In genomic region chr13:36450534-36450933, GRCh38 we compare ENCODE assay signal across 22 cellular contexts. TPM values are rescaled to one million over a fixed set of nuclear protein-coding genes. Genes with fewer than 3 reads are reported as not detected.
"Had no signal": no experiment of that assay in that cellular context is flagged by ENCODE, and none has a peak within 500 bp of the region (broad histone marks: within the 10 kb centered on the region; RNA-seq: fewer than 3 reads in every experiment).

No MANE protein-coding gene starts in this region.

- H3K9me3 Mint-ChIP-seq: memory B cell; mesothelial cell of epicardium; nephron; stimulated activated naive B cell treated with anti-CD40 and anti-IgM and Interleukin-4, amounts not matched to agents 10 μg/mL and 1 μg/mL and 100 μg/mL, for 72 hours; stimulated activated naive CD8-positive, alpha-beta T cell treated with anti-CD3 and anti-CD28 coated beads, Interleukin-15, amount 100 ng/mL, for 72 hours had no signal

- H3K36me3 Mint-ChIP-seq: memory B cell; mesothelial cell of epicardium; stimulated activated naive B cell treated with anti-CD40 and anti-IgM and Interleukin-4, amounts not matched to agents 10 μg/mL and 1 μg/mL and 100 μg/mL, for 72 hours had no signal

- DNase-seq: dorsolateral prefrontal cortex; effector CD8-positive, alpha-beta T cell; foreskin melanocyte; head of caudate nucleus; kidney; left cardiac atrium; left ventricle myocardium inferior; lower lobe of right lung; psoas muscle; retina; right lobe of liver; stimulated activated CD4-positive, alpha-beta T cell treated with anti-CD3 and anti-CD28 coated beads, Interleukin-1b, Interleukin-23, amount 100 ng/mL, for 48 hours; stimulated activated CD4-positive, alpha-beta T cell treated with anti-CD3 and anti-CD28 coated beads, Interleukin-4, amount 100 ng/mL, for 24 hours; stimulated activated naive B cell treated with anti-CD40 and anti-IgM and Interleukin-4, amounts not matched to agents 10 μg/mL and 1 μg/mL and 100 μg/mL, for 72 hours; stimulated activated naive CD8-positive, alpha-beta T cell treated with anti-CD3 and anti-CD28 coated beads, Interleukin-15, amount 100 ng/mL, for 72 hours; testis; upper lobe of right lung had no signal

- ATAC-seq: left cardiac atrium; lower lobe of right lung; psoas muscle; right lobe of liver; stimulated activated naive CD8-positive, alpha-beta T cell treated with anti-CD3 and anti-CD28 coated beads, Interleukin-15, amount 100 ng/mL, for 72 hours; upper lobe of right lung had no signal

- H3K27ac Mint-ChIP-seq: memory B cell; mesothelial cell of epicardium; nephron; stimulated activated naive B cell treated with anti-CD40 and anti-IgM and Interleukin-4, amounts not matched to agents 10 μg/mL and 1 μg/mL and 100 μg/mL, for 72 hours; stimulated activated naive CD8-positive, alpha-beta T cell treated with anti-CD3 and anti-CD28 coated beads, Interleukin-15, amount 100 ng/mL, for 72 hours had no signal

- H3K4me3 Mint-ChIP-seq: memory B cell; mesothelial cell of epicardium; nephron; stimulated activated naive B cell treated with anti-CD40 and anti-IgM and Interleukin-4, amounts not matched to agents 10 μg/mL and 1 μg/mL and 100 μg/mL, for 72 hours; stimulated activated naive CD8-positive, alpha-beta T cell treated with anti-CD3 and anti-CD28 coated beads, Interleukin-15, amount 100 ng/mL, for 72 hours had no signal

- H3K9me3 ChIP-seq: left ventricle myocardium inferior, lower lobe of right lung, psoas muscle, right lobe of liver, testis, tibial nerve, upper lobe of right lung, vagina had no signal

RNA-seq across cellular contexts. Expression of gene CCNA1, which starts 18.2 kb away (rescaled TPM):
- total RNA-seq: left ventricle myocardium inferior, vagina had no signal
